In genomic region chr2:54598347-54599325, GRCh38 we compare ENCODE assay signal across 15 cellular contexts.
A peak's percentile ranks its signal among the peaks of the same experiment; 100 is the strongest.
DNase-seq lines count a peak whose midpoint lies in the region; ATAC-seq and TF ChIP-seq lines count a peak whose summit lies in the region.
"Had no signal": no experiment of that assay in that cellular context is flagged by ENCODE, and none has a peak within 500 bp of the region (broad histone marks: within the 10 kb centered on the region; RNA-seq: fewer than 3 reads in every experiment).

No MANE protein-coding gene starts in this region.

- H2BK20ac ChIP-seq in H9 (ENCODE audit: low read depth, low read length, poor library complexity, severe bottlenecking), result no peak overlapping the region

- H3K27me3 Mint-ChIP-seq in H9 (ENCODE audit: low read depth) (no peaks in the 10 kb centered on the region), naive B cell (no peaks in the 10 kb centered on the region)
- no peaks in the 10 kb centered on the region for H3K27me3 Mint-ChIP-seq in stimulated activated naive CD8-positive, alpha-beta T cell treated with anti-CD3 and anti-CD28 coated beads, Interleukin-15, amount 100 ng/mL, for 72 hours

- H2BK120ac ChIP-seq in H9 (ENCODE audit: low read depth, low read length, poor library complexity, severe bottlenecking), result no peak overlapping the region

- H3K4me2 ChIP-seq in H9 (ENCODE audit: insufficient read depth, insufficient read length, low read length), result no peak overlapping the region

- H2BK5ac ChIP-seq in H9 (ENCODE audit: insufficient read length, low read length), result no peak overlapping the region

- H3K23me2 ChIP-seq in H9 (ENCODE audit: insufficient read length, low read depth, low read length, poor library complexity, severe bottlenecking), result no peaks in the 10 kb centered on the region

- H3K27me3 ChIP-seq in H9 (ENCODE audit: insufficient read depth, low read length), result no peaks in the 10 kb centered on the region
- H3K27me3 ChIP-seq: upper lobe of right lung had no signal

- H3K4me3 Mint-ChIP-seq in H9, result no peak overlapping the region
- H3K4me3 Mint-ChIP-seq in naive B cell, result peak overlapping the region in 2 of 8 donors; percentile 26 to 53
- no peak overlapping the region for H3K4me3 Mint-ChIP-seq in stimulated activated naive CD8-positive, alpha-beta T cell treated with anti-CD3 and anti-CD28 coated beads, Interleukin-15, amount 100 ng/mL, for 72 hours

- H3K9ac ChIP-seq in H9 (ENCODE audit: extremely low read depth, insufficient read length, low read length), result no peak overlapping the region

- peaks cover 8% of the 10 kb centered on the region for H4K20me1 ChIP-seq in H9 (ENCODE audit: control insufficient read depth, insufficient read depth, insufficient read length)

- no peak overlapping the region for H4K91ac ChIP-seq in H9 (ENCODE audit: insufficient read length, low read depth, low read length)

- H3K27ac Mint-ChIP-seq in H9, result peak overlapping the region in 2 of 3 experiments; percentile 3 to 55; a peak in 2 of 7 replicates
- H3K27ac Mint-ChIP-seq in naive B cell, result peak overlapping the region in 4 of 6 donors; percentile 44 to 86 (median 47)
- no peak overlapping the region for H3K27ac Mint-ChIP-seq in stimulated activated naive CD8-positive, alpha-beta T cell treated with anti-CD3 and anti-CD28 coated beads, Interleukin-15, amount 100 ng/mL, for 72 hours

- no peak overlapping the region for H2AK5ac ChIP-seq in H9 (ENCODE audit: insufficient read length, low read length)

- peaks cover 9% of the 10 kb centered on the region for H3K79me1 ChIP-seq in H9 (ENCODE audit: insufficient read depth, low read depth, low read length, poor library complexity, severe bottlenecking)

- DNase-seq in A172 (ENCODE audit: low spot score) (peak; percentile 35), H9 (no peak), choroid plexus epithelial cell (ENCODE audit: low read depth) (peak; percentile 58), naive B cell (no peak), left lobe of liver (ENCODE audit: low spot score) (no peak), NCI-H526 treated with DMSO at 0.1 percent for 48 hours (lab: John Stamatoyannopoulos, UW) (no peak), NCI-H146 (lab: John Stamatoyannopoulos, UW) (no peak)
- no peak for DNase-seq in stimulated activated naive CD8-positive, alpha-beta T cell treated with anti-CD3 and anti-CD28 coated beads, Interleukin-15, amount 100 ng/mL, for 72 hours
- DNase-seq: amniotic stem cell; NCI-H1105; NCI-H524 treated with DMSO at 0.1 percent for 48 hours; stimulated activated CD4-positive, alpha-beta T cell treated with anti-CD3 and anti-CD28 coated beads, Interleukin-4, amount 100 ng/mL, for 1 hour; upper lobe of right lung had no signal

- H3K27ac ChIP-seq in H9 (ENCODE audit: insufficient read length, low read depth, low read length), result no peak overlapping the region
- H3K27ac ChIP-seq: C4-2B, SK-N-MC had no signal

- no peak overlapping the region for H3K18ac ChIP-seq in H9 (ENCODE audit: insufficient read length, low read depth, low read length)

- no peak overlapping the region for H3T11ph ChIP-seq in H9 (ENCODE audit: low read length)

- no peak overlapping the region for H2BK12ac ChIP-seq in H9 (ENCODE audit: insufficient read length, low read depth, low read length)

- H3K9me3 ChIP-seq in H9 (ENCODE audit: control insufficient read depth, low read depth, low read length), result no peaks in the 10 kb centered on the region
- H3K9me3 ChIP-seq: upper lobe of right lung had no signal

- peaks cover 32% of the 10 kb centered on the region for H3K79me2 ChIP-seq in H9 (ENCODE audit: insufficient read depth, low read length)

- no peak overlapping the region for H2AFZ ChIP-seq in H9 (ENCODE audit: low read length)

- no peak overlapping the region for H2BK15ac ChIP-seq in H9 (ENCODE audit: low read depth, low read length)

- ATAC-seq in naive B cell (ENCODE audit: low read depth in 2 of 2), result no peak
- ATAC-seq in left lobe of liver, result no peak
- ATAC-seq in stimulated activated naive CD8-positive, alpha-beta T cell treated with anti-CD3 and anti-CD28 coated beads, Interleukin-15, amount 100 ng/mL, for 72 hours, result no peak

- no peak overlapping the region for H3K56ac ChIP-seq in H9 (ENCODE audit: insufficient read length, low read depth, low read length)

- no peak overlapping the region for H3K14ac ChIP-seq in H9 (ENCODE audit: insufficient read depth, low read length)

- H4K8ac ChIP-seq in H9 (replicated peaks; ENCODE audit: insufficient read length, low read depth, low read length), result no peak overlapping the region

- H3K4me1 Mint-ChIP-seq in H9 (peaks cover 39 to 40% of the 10 kb centered on the region in 2 experiments), naive B cell (peaks cover 70 to 95% (median 91%) of the 10 kb centered on the region in 3 donors)
- H3K4me1 Mint-ChIP-seq in stimulated activated naive CD8-positive, alpha-beta T cell treated with anti-CD3 and anti-CD28 coated beads, Interleukin-15, amount 100 ng/mL, for 72 hours, result peaks cover 96% of the 10 kb centered on the region

- H3K4me1 ChIP-seq in H9 (ENCODE audit: insufficient read depth, low read length), result peaks cover 2% of the 10 kb centered on the region; the same call in 1 of the 2 replicates

- no peak overlapping the region for H3K4ac ChIP-seq in H9 (ENCODE audit: low read depth, low read length)

- no peak overlapping the region for H4K5ac ChIP-seq in H9 (ENCODE audit: insufficient read length, low read depth, low read length)

- no peak overlapping the region for H3K23ac ChIP-seq in H9 (ENCODE audit: insufficient read length, low read depth, low read length)

- no peak for TF ChIP-seq CTCF in H9 (conservative IDR thresholded peaks at IDR 0.05)
- TF ChIP-seq CTCF in choroid plexus epithelial cell (conservative IDR thresholded peaks at IDR 0.05; ENCODE audit: low read depth, low read length), result no peak

- H3K36me3 Mint-ChIP-seq in H9 (ENCODE audit: insufficient read depth in 1 of 3, low read depth in 3 of 3), result peaks cover 25 to 34% (median 33%) of the 10 kb centered on the region in 3 experiments; a peak in 6 of 7 replicates
- peaks cover 7 to 13% of the 10 kb centered on the region in 2 donors for H3K36me3 Mint-ChIP-seq in naive B cell

- no peak overlapping the region for H3K4me3 ChIP-seq in choroid plexus epithelial cell (ENCODE audit: low read depth, low read length)
- H3K4me3 ChIP-seq: SK-N-MC, upper lobe of right lung had no signal

- H3K9me3 Mint-ChIP-seq in H9, result no peaks in the 10 kb centered on the region
- no peaks in the 10 kb centered on the region for H3K9me3 Mint-ChIP-seq in naive B cell
- no peaks in the 10 kb centered on the region for H3K9me3 Mint-ChIP-seq in stimulated activated naive CD8-positive, alpha-beta T cell treated with anti-CD3 and anti-CD28 coated beads, Interleukin-15, amount 100 ng/mL, for 72 hours

- no CpG with 5 or more reads among the region's 14 CpGs for WGBS in H9 (ENCODE audit: extremely low coverage, insufficient read length, low lambda C conversion rate)

Comparison
In these comparisons a context has a peak if more than half of its experiments do, and no peak if none do; other contexts are left out.
1. DNase-seq: peak in A172 (single experiment) and choroid plexus epithelial cell (single experiment); none in H9 (single experiment), naive B cell (single experiment), left lobe of liver (single experiment), stimulated activated naive CD8-positive, alpha-beta T cell treated with anti-CD3 and anti-CD28 coated beads, Interleukin-15, amount 100 ng/mL, for 72 hours (0 of 2), NCI-H526 treated with DMSO at 0.1 percent for 48 hours (single experiment) and NCI-H146 (single experiment).
2. H3K27ac Mint-ChIP-seq: peak in H9 (2 of 3) and naive B cell (4 of 6); none in stimulated activated naive CD8-positive, alpha-beta T cell treated with anti-CD3 and anti-CD28 coated beads, Interleukin-15, amount 100 ng/mL, for 72 hours (0 of 2).